In genomic region chr17:40803617-40804082, GRCh38 we compare ENCODE assay signal across 1 cellular context.
TF ChIP-seq lines count a peak whose summit lies in the region.

No MANE protein-coding gene starts in this region.

TF ChIP-seq in A549, 52 proteins besides CTCF, POLR2A, EP300 and RAD21 (continued from another document):
- TF ChIP-seq PBX3 (IDR thresholded peaks at IDR 0.05): no peak
- no peak for TF ChIP-seq ESRRA (IDR thresholded peaks at IDR 0.05; ENCODE audit: borderline replicate concordance, low read length)
- no peak for TF ChIP-seq NFE2L2 (conservative IDR thresholded peaks at IDR 0.05; ENCODE audit: low read length)
- TF ChIP-seq TFCP2L1 (CRISPR knock-in tag; IDR thresholded peaks at IDR 0.05): no peak
- no peak for TF ChIP-seq USF2 (IDR thresholded peaks at IDR 0.05)
- TF ChIP-seq CEBPB (IDR thresholded peaks at IDR 0.05): no peak
- no peak for TF ChIP-seq CHD2 (IDR thresholded peaks at IDR 0.05; ENCODE audit: low read length, partially characterized antibody)
- TF ChIP-seq SREBF2 (IDR thresholded peaks at IDR 0.05): 0 out of 2 replicates have a peak, but pooled peaks have one; percentile 12
- no peak for TF ChIP-seq HOXB5 (CRISPR knock-in tag; IDR thresholded peaks at IDR 0.05)
- TF ChIP-seq ZNF302 (CRISPR knock-in tag; IDR thresholded peaks at IDR 0.05): no peak
- TF ChIP-seq NPAS2 (CRISPR knock-in tag; IDR thresholded peaks at IDR 0.05; ENCODE audit: borderline replicate concordance): no peak
- no peak for TF ChIP-seq FOXS1 (CRISPR knock-in tag; IDR thresholded peaks at IDR 0.05)
- no peak for TF ChIP-seq REST (IDR thresholded peaks at IDR 0.05)
- no peak for TF ChIP-seq HOXA7 (CRISPR knock-in tag; IDR thresholded peaks at IDR 0.05)
- TF ChIP-seq FOSL2 (IDR thresholded peaks at IDR 0.05): no peak
- TF ChIP-seq FOSL2 (CRISPR knock-in tag; IDR thresholded peaks at IDR 0.05): no peak
- no peak for TF ChIP-seq NR3C1 (IDR thresholded peaks at IDR 0.05)
- TF ChIP-seq RNF2 (IDR thresholded peaks at IDR 0.05; ENCODE audit: borderline replicate concordance, low read depth): no peak
- TF ChIP-seq BCL3 (IDR thresholded peaks at IDR 0.05): no peak
TF ChIP-seq in A549: peak in this region for 4.
